In the genomic region with DNA sequence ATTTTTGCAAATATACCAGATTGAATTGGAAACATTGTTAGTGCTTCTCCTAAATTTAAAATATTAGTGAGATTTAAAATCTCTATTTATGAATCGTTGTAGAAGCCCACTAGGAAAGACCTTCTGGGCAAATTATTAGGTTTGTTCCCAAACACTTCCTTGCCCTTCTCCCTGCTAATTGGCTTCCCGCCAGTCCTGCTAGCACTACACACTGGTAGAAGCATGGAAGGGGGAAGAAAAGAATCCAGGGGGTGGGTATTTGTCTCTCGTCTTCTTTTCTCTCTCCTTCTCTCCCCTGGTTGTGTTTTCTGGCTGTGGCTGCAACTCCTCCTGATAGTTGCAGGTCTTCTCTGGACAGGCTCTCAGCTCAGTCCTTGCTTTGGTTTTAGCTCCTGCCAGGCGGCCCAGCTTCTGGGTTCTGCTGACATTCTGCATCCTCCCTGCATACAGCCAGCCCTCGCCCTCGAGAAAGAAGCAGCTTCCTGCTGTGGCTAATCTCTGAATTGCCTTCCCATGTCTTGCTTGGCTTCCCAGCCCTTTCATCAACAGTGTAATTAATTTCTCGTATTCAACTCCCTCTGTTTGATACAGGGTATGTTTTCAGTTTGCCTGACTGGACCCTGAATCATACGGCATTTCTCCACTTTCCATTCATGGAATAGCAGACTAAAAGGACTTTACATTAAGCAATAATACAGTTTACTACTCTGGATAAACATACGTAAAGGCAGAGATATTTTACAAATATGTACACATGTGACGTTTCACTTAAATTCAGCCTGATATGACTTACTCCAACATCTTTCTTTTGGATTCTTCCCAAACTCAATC, we compare ENCODE assay signal across 1 cellular context.
TF ChIP-seq lines count a peak whose summit lies in the region.

No MANE protein-coding gene starts in this region.

TF ChIP-seq in IMR-90, 13 proteins besides CTCF, POLR2A, EP300 and RAD21:
- TF ChIP-seq CEBPB (IDR thresholded peaks at IDR 0.05; ENCODE audit: low read depth, low read length), result peak; percentile 96
- TF ChIP-seq FOS (IDR thresholded peaks at IDR 0.05; ENCODE audit: low read depth, low read length), result peak; percentile 44; the same call in 1 of the 2 replicates
- TF ChIP-seq, protein P1, sequence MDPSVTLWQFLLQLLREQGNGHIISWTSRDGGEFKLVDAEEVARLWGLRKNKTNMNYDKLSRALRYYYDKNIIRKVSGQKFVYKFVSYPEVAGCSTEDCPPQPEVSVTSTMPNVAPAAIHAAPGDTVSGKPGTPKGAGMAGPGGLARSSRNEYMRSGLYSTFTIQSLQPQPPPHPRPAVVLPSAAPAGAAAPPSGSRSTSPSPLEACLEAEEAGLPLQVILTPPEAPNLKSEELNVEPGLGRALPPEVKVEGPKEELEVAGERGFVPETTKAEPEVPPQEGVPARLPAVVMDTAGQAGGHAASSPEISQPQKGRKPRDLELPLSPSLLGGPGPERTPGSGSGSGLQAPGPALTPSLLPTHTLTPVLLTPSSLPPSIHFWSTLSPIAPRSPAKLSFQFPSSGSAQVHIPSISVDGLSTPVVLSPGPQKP (IDR thresholded peaks at IDR 0.05; ENCODE audit: borderline replicate concordance, low read depth, low read length), result no peak
- TF ChIP-seq CHD1 (IDR thresholded peaks at IDR 0.05; ENCODE audit: low read depth, low read length), result 0 out of 2 replicates have a peak, but pooled peaks have one; percentile 63
TF ChIP-seq in IMR-90: peak in this region for 3.
